1 cellular context compared by ENCODE assay signal in the genomic region with DNA sequence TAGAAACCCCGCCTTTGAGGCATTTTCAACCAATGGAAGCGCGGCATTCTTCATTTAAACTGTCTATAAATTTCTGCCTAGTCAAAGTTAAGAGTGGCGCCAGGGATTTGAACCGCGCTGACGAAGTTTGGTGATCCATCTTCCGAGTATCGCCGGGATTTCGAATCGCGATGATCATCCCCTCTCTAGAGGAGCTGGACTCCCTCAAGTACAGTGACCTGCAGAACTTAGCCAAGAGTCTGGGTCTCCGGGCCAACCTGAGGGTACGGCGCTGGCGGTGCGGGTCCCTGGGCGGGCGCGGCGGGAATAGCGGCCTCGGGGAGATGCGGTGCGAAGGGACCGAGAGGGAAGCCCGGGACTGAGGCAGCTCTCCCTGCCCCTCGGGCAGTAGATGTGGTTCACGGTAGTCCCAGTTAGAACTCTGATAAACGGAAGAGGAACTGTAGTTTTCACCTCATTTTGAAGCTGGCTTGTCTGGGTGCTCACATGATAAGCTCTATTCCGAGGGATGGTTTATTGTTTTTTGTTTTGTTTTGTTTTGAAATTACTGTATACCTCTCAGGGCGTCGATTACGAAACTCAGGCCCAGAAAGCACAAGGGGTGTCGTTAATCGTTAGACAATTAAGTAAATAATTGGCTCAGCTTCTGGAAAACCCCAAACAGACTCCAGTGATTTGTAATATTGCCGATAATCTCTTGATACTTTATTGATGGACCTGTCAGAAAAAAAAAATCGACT.
TF ChIP-seq lines count a peak whose summit lies in the region.

A gene with protein sequence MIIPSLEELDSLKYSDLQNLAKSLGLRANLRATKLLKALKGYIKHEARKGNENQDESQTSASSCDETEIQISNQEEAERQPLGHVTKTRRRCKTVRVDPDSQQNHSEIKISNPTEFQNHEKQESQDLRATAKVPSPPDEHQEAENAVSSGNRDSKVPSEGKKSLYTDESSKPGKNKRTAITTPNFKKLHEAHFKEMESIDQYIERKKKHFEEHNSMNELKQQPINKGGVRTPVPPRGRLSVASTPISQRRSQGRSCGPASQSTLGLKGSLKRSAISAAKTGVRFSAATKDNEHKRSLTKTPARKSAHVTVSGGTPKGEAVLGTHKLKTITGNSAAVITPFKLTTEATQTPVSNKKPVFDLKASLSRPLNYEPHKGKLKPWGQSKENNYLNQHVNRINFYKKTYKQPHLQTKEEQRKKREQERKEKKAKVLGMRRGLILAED (plus strand): TSS at position 94 of the 740 bp plus-strand sequence. CDS start 77 bp downstream, at position 171.

TF ChIP-seq in HepG2, 621 proteins besides CTCF, POLR2A, EP300 and RAD21 (continued from another document):
- TF ChIP-seq, protein P1, sequence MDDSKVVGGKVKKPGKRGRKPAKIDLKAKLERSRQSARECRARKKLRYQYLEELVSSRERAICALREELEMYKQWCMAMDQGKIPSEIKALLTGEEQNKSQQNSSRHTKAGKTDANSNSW (CRISPR knock-in tag; IDR thresholded peaks at IDR 0.05; ENCODE audit: borderline replicate concordance): no peak
- TF ChIP-seq, protein P2, sequence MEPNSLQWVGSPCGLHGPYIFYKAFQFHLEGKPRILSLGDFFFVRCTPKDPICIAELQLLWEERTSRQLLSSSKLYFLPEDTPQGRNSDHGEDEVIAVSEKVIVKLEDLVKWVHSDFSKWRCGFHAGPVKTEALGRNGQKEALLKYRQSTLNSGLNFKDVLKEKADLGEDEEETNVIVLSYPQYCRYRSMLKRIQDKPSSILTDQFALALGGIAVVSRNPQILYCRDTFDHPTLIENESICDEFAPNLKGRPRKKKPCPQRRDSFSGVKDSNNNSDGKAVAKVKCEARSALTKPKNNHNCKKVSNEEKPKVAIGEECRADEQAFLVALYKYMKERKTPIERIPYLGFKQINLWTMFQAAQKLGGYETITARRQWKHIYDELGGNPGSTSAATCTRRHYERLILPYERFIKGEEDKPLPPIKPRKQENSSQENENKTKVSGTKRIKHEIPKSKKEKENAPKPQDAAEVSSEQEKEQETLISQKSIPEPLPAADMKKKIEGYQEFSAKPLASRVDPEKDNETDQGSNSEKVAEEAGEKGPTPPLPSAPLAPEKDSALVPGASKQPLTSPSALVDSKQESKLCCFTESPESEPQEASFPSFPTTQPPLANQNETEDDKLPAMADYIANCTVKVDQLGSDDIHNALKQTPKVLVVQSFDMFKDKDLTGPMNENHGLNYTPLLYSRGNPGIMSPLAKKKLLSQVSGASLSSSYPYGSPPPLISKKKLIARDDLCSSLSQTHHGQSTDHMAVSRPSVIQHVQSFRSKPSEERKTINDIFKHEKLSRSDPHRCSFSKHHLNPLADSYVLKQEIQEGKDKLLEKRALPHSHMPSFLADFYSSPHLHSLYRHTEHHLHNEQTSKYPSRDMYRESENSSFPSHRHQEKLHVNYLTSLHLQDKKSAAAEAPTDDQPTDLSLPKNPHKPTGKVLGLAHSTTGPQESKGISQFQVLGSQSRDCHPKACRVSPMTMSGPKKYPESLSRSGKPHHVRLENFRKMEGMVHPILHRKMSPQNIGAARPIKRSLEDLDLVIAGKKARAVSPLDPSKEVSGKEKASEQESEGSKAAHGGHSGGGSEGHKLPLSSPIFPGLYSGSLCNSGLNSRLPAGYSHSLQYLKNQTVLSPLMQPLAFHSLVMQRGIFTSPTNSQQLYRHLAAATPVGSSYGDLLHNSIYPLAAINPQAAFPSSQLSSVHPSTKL (CRISPR knock-in tag; IDR thresholded peaks at IDR 0.05): 0 out of 2 replicates have a peak, but pooled peaks have one; percentile 8
- TF ChIP-seq ZNF563 (CRISPR knock-in tag; IDR thresholded peaks at IDR 0.05) (no peak), AGO2 (optimal IDR thresholded peaks at IDR 0.05; ENCODE audit: low read depth, low read length) (no peak), TCF12 (IDR thresholded peaks at IDR 0.05) (no peak), TCF12 (CRISPR knock-in tag; IDR thresholded peaks at IDR 0.05) (no peak), GABPA (IDR thresholded peaks at IDR 0.05; ENCODE audit: low read depth, low read length) (no peak), GABPA (CRISPR knock-in tag; IDR thresholded peaks at IDR 0.05; ENCODE audit: low read depth) (peak; percentile 27; the same call in 1 of the 2 replicates), KAT2B (IDR thresholded peaks at IDR 0.05; ENCODE audit: borderline replicate concordance, low read depth, low read length) (no peak; the same call in 1 of the 2 replicates)
- TF ChIP-seq, protein P3, sequence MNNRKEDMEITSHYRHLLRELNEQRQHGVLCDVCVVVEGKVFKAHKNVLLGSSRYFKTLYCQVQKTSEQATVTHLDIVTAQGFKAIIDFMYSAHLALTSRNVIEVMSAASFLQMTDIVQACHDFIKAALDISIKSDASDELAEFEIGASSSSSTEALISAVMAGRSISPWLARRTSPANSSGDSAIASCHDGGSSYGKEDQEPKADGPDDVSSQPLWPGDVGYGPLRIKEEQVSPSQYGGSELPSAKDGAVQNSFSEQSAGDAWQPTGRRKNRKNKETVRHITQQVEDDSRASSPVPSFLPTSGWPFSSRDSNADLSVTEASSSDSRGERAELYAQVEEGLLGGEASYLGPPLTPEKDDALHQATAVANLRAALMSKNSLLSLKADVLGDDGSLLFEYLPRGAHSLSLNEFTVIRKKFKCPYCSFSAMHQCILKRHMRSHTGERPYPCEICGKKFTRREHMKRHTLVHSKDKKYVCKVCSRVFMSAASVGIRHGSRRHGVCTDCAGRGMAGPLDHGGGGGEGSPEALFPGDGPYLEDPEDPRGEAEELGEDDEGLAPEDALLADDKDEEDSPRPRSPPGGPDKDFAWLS (CRISPR knock-in tag; IDR thresholded peaks at IDR 0.05; ENCODE audit: borderline replicate concordance): no peak
